ENCODE assay signal across 14 cellular contexts in the genomic region with DNA sequence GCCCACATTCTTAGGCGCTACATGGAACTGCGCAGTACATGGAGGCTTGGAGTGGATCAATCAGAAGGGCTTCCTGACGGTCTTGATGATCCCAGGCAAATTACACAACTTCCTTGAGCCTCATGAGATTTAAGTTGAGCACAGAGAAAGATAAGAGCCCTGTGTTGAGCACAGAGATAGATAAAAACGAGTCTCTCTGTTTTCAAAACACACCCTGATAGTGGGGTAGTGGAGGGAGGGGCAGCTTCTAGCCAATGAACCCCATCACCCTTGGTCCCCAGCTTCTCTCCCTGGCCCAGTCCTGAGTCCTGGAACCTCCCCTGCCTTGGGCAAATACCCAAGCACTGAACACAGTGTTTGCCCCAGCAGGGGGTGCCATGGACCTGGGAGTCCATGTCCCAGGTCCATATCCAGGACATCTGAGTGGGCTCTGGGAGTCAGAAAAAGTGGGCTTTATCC. TPM values are rescaled to one million over a fixed set of nuclear protein-coding genes. Genes with fewer than 3 reads are reported as not detected.
DNase-seq lines count a peak whose midpoint lies in the region; ATAC-seq and TF ChIP-seq lines count a peak whose summit lies in the region.
"Had no signal": no experiment of that assay in that cellular context is flagged by ENCODE, and none has a peak within 500 bp of the region (broad histone marks: within the 10 kb centered on the region; RNA-seq: fewer than 3 reads in every experiment).

No MANE protein-coding gene starts in this region.

- H3K27me3 Mint-ChIP-seq in activated T-cell treated with anti-CD3 and anti-CD28 coated beads, Interleukin-2, amount 50 U/mL, for 24 hours = peaks cover 41% of the 10 kb centered on the region

- no peak overlapping the region for H3K9ac ChIP-seq in SU-DHL-6 (ENCODE audit: low read length)

- H3K36me3 Mint-ChIP-seq in activated T-cell treated with anti-CD3 and anti-CD28 coated beads, Interleukin-2, amount 50 U/mL, for 24 hours (ENCODE audit: low read depth) = no peaks in the 10 kb centered on the region
- H3K36me3 Mint-ChIP-seq: T-cell had no signal

- no peaks in the 10 kb centered on the region for H3F3A ChIP-seq in SU-DHL-6 (ENCODE audit: insufficient read depth)

- ATAC-seq in GM21447 (IDR thresholded peaks at IDR 0.05; ENCODE audit: unreplicated experiment) = no peak
- ATAC-seq: T-cell had no signal

- H3K9me3 Mint-ChIP-seq in activated T-cell treated with anti-CD3 and anti-CD28 coated beads, Interleukin-2, amount 50 U/mL, for 24 hours = no peaks in the 10 kb centered on the region
- H3K9me3 Mint-ChIP-seq: activated T-helper 1 cell treated with anti-CD3 and anti-CD28 coated beads, Interleukin-12 subunit alpha, Interleukin-12 subunit beta, Interleukin-2, Interleukin-4 antibody, amounts not matched to agents 30 ng/mL and 10 ng/mL and 1 ng/mL, durations not matched to agents 14 hours and 24 hours and 36 hours; T-cell had no signal

- in situ Hi-C loops in GM13976 (cut with MboI; ENCODE audit: low sequenced_read_pairs, unreplicated experiment) = loop anchor here (25.0 kb wide), 1 partner anchor 775 kb away; no protein-coding TSS in a partner anchor

- H3K36me3 ChIP-seq in BE2C (no peaks in the 10 kb centered on the region), SU-DHL-6 (ENCODE audit: low read length) (no peaks in the 10 kb centered on the region), hepatocyte (replicated peaks; ENCODE audit: insufficient read depth, low read depth) (no peaks in the 10 kb centered on the region)
- H3K36me3 ChIP-seq: spleen had no signal

- no peak overlapping the region for H3K4me2 ChIP-seq in SU-DHL-6 (ENCODE audit: low read depth, low read length, poor library complexity, severe bottlenecking)
- H3K4me2 ChIP-seq in hepatocyte = no peak overlapping the region

- no peaks in the 10 kb centered on the region for H3K4me1 ChIP-seq in BE2C
- no peaks in the 10 kb centered on the region for H3K4me1 ChIP-seq in hepatocyte (ENCODE audit: insufficient read depth)
- H3K4me1 ChIP-seq: spleen had no signal

- H3K9me3 ChIP-seq in BE2C (no peaks in the 10 kb centered on the region), SU-DHL-6 (ENCODE audit: insufficient read depth, low read length) (no peaks in the 10 kb centered on the region), hepatocyte (ENCODE audit: low read depth) (no peaks in the 10 kb centered on the region)
- H3K9me3 ChIP-seq: spleen had no signal

- H3K27ac Mint-ChIP-seq in activated T-cell treated with anti-CD3 and anti-CD28 coated beads, Interleukin-2, amount 50 U/mL, for 24 hours = no peak overlapping the region
- H3K27ac Mint-ChIP-seq: activated T-helper 1 cell treated with anti-CD3 and anti-CD28 coated beads, Interleukin-12 subunit alpha, Interleukin-12 subunit beta, Interleukin-2, Interleukin-4 antibody, amounts not matched to agents 30 ng/mL and 10 ng/mL and 1 ng/mL, durations not matched to agents 14 hours and 24 hours and 36 hours; T-cell had no signal

- no peaks in the 10 kb centered on the region for H3K27me3 ChIP-seq in BE2C
- H3K27me3 ChIP-seq in SU-DHL-6 (ENCODE audit: low read length) = no peaks in the 10 kb centered on the region
- peaks cover 27% of the 10 kb centered on the region for H3K27me3 ChIP-seq in hepatocyte

- WGBS in hepatocyte (ENCODE audit: low lambda C conversion rate, missing lambda C conversion rate) = 52% methylated on average over 4 of the region's 4 CpGs

- TF ChIP-seq CTCF in BE2C (IDR thresholded peaks at IDR 0.05; ENCODE audit: low read depth, low read length) (peak; percentile 45), GM13976 (IDR thresholded peaks at IDR 0.05; ENCODE audit: borderline replicate concordance, control extremely low read depth, extremely low read depth, insufficient read depth, missing control alignments) (no peak), SU-DHL-6 (IDR thresholded peaks at IDR 0.05; ENCODE audit: insufficient read depth, low read length, poor library complexity, severe bottlenecking) (peak; percentile 18), hepatocyte (IDR thresholded peaks at IDR 0.05; ENCODE audit: poor library complexity) (peak; percentile 30)

- no peak overlapping the region for H3K4me3 Mint-ChIP-seq in activated T-cell treated with anti-CD3 and anti-CD28 coated beads, Interleukin-2, amount 50 U/mL, for 24 hours
- H3K4me3 Mint-ChIP-seq: activated T-helper 1 cell treated with anti-CD3 and anti-CD28 coated beads, Interleukin-12 subunit alpha, Interleukin-12 subunit beta, Interleukin-2, Interleukin-4 antibody, amounts not matched to agents 30 ng/mL and 10 ng/mL and 1 ng/mL, durations not matched to agents 14 hours and 24 hours and 36 hours; T-cell had no signal

- H2AFZ ChIP-seq in SU-DHL-6 (ENCODE audit: low read depth, low read length, severe bottlenecking) (no peak overlapping the region), hepatocyte (no peak overlapping the region)

- no peak overlapping the region for H3K4me3 ChIP-seq in BE2C (ENCODE audit: low read depth, low read length)
- no peak overlapping the region for H3K4me3 ChIP-seq in SU-DHL-6 (ENCODE audit: insufficient read depth, low read length, poor library complexity, severe bottlenecking)
- no peak overlapping the region for H3K4me3 ChIP-seq in hepatocyte
- H3K4me3 ChIP-seq: spleen had no signal

- no peaks in the 10 kb centered on the region for H3K4me1 Mint-ChIP-seq in activated T-cell treated with anti-CD3 and anti-CD28 coated beads, Interleukin-2, amount 50 U/mL, for 24 hours (ENCODE audit: low read depth)
- H3K4me1 Mint-ChIP-seq: T-cell had no signal

- H3K9me2 ChIP-seq in SU-DHL-6 (replicated peaks; ENCODE audit: insufficient read depth, low read length) (no peaks in the 10 kb centered on the region), hepatocyte (replicated peaks; ENCODE audit: insufficient read depth) (no peaks in the 10 kb centered on the region)

- no peak overlapping the region for H3K27ac ChIP-seq in SU-DHL-6 (ENCODE audit: low read depth, low read length)
- no peak overlapping the region for H3K27ac ChIP-seq in hepatocyte
- H3K27ac ChIP-seq: spleen had no signal

- H3K79me2 ChIP-seq in SU-DHL-6 (ENCODE audit: insufficient read depth, low read length) = no peaks in the 10 kb centered on the region
- H3K79me2 ChIP-seq in hepatocyte = no peaks in the 10 kb centered on the region

- H4K20me1 ChIP-seq in SU-DHL-6 (ENCODE audit: low read depth, low read length) (no peaks in the 10 kb centered on the region), hepatocyte (ENCODE audit: insufficient read depth, poor library complexity, severe bottlenecking) (no peaks in the 10 kb centered on the region)

- peak; percentile 32 for DNase-seq in BE2C
- peak; percentile 48 for DNase-seq in GM13976 (ENCODE audit: low spot score)
- no peak for DNase-seq in hepatocyte (ENCODE audit: low spot score)
- DNase-seq in pons (ENCODE audit: low spot score) = no peak
- DNase-seq in 8988T = no peak
- DNase-seq in activated T-cell treated with anti-CD3 and anti-CD28 coated beads, Interleukin-2, amount 50 U/mL, for 24 hours = no peak
- DNase-seq: GF-D8; NCI-H2081 treated with DMSO at 0.1 percent for 48 hours; spleen; stimulated activated naive CD4-positive, alpha-beta T cell; T-cell had no signal

RNA-seq across cellular contexts. Expression of a gene that starts 9.1 kb away (rescaled TPM):
- polyA plus RNA-seq in BE2C (2012; ENCODE audit: insufficient read depth, insufficient read length, low read depth) = 0.91 TPM
- total RNA-seq in hepatocyte = 1.0 TPM in 1 of 2 replicates, not detected in the other
- 0.73 and 0.83 TPM in 2 replicates for polyA plus RNA-seq in hepatocyte

RNA-seq across cellular contexts. Expression of a gene that starts 25.0 kb away (rescaled TPM):
- polyA plus RNA-seq in BE2C (2012; ENCODE audit: insufficient read depth, insufficient read length, low read depth) = 27.7 TPM
- total RNA-seq in hepatocyte = 29.9 and 39.2 TPM in 2 replicates
- 31.1 and 36.2 TPM in 2 replicates for polyA plus RNA-seq in hepatocyte

RNA-seq across cellular contexts. Expression of a gene that starts 32.2 kb away (rescaled TPM):
- polyA plus RNA-seq in BE2C (2012; ENCODE audit: insufficient read depth, insufficient read length, low read depth) = 40.6 TPM
- total RNA-seq in hepatocyte = 8.4 and 27.2 TPM in 2 replicates
- 27.2 and 28.6 TPM in 2 replicates for polyA plus RNA-seq in hepatocyte

RNA-seq across cellular contexts. Expression of a gene that starts 47.7 kb away (rescaled TPM):
- polyA plus RNA-seq in BE2C (2012; ENCODE audit: insufficient read depth, insufficient read length, low read depth) = 74.2 TPM
- 48.8 and 51.3 TPM in 2 replicates for total RNA-seq in hepatocyte
- 40.9 and 52.8 TPM in 2 replicates for polyA plus RNA-seq in hepatocyte

Comparison
In these comparisons a context has a peak if more than half of its experiments do, and no peak if none do; other contexts are left out.
1. DNase-seq: peak in BE2C (single experiment) and GM13976 (single experiment); none in hepatocyte (single experiment), pons (single experiment), 8988T (single experiment) and activated T-cell treated with anti-CD3 and anti-CD28 coated beads, Interleukin-2, amount 50 U/mL, for 24 hours (single experiment).